In the genomic region with DNA sequence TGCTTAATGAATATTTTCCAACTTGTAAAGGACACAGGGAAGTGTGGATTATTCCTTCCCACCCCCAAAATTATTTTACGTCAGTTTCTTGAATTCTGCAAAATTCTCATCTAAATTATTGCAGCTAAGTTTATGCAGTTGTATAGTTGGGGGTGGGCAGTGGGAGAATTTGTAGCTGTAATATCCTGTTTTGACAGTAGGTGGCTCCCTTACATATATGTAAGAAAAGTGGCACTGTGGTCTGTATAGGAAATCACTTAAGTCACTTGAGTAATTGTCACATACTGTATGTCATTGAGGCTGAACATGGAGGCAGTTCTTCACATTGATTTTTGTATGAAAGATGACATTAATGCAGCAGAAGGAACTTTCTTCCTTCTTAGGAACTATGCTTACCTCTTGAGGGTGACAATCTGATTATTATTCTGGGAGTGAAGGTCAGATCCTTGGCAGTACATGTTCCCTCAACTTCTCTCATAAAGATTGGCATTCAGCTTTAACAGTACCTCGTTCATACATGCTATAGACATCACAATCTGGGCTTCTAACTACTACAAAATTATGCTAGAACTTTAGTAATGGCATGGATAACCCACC, we compare ENCODE assay signal across 7 cellular contexts.
DNase-seq lines count a peak whose midpoint lies in the region; TF ChIP-seq lines count a peak whose summit lies in the region.

No MANE protein-coding gene starts in this region.

- no peaks in the 10 kb centered on the region for H3K9me3 ChIP-seq in Loucy (ENCODE audit: insufficient read depth, low read depth, low read length)

- no peaks in the 10 kb centered on the region for H3K79me2 ChIP-seq in Loucy (ENCODE audit: insufficient read depth, low read length)

- no peak overlapping the region for H3K9ac ChIP-seq in Loucy (ENCODE audit: low read depth, low read length, poor library complexity, severe bottlenecking)

- DNase-seq in HCEC 1CT = peak; percentile 58
- DNase-seq in RKO (ENCODE audit: low spot score) = peak; percentile 81
- peak; percentile 73 for DNase-seq in astrocyte of the spinal cord (ENCODE audit: low read depth, low spot score)
- peak; percentile 45 for DNase-seq in iPS-NIHi11 (ENCODE audit: low spot score)
- peak; percentile 40 for DNase-seq in smooth muscle cell of the brain vasculature (ENCODE audit: low read depth, low spot score)

- H3K4me1 ChIP-seq in Loucy (ENCODE audit: insufficient read depth, low read length, poor library complexity, severe bottlenecking) = no peaks in the 10 kb centered on the region

- H3K27me3 ChIP-seq in Loucy (ENCODE audit: insufficient read depth, low read length, poor library complexity, severe bottlenecking) = no peaks in the 10 kb centered on the region

- H3K4me3 ChIP-seq in Loucy (ENCODE audit: low read length, poor library complexity, severe bottlenecking) (no peak overlapping the region), astrocyte of the spinal cord (ENCODE audit: low read depth, low read length) (no peak overlapping the region)

- H4K20me1 ChIP-seq in Loucy (ENCODE audit: insufficient read depth, low read length, poor library complexity, severe bottlenecking) = no peaks in the 10 kb centered on the region

- no peaks in the 10 kb centered on the region for H3F3A ChIP-seq in Loucy (ENCODE audit: low read depth)

- in situ Hi-C loops in astrocyte of the spinal cord (cut with HindIII; ENCODE audit: low sequenced_read_pairs) = no loop called here

- no peaks in the 10 kb centered on the region for H3K36me3 ChIP-seq in Loucy (ENCODE audit: insufficient read depth, low read length)

- H2AFZ ChIP-seq in Loucy (ENCODE audit: low read length) = no peak overlapping the region

- H3K4me2 ChIP-seq in Loucy (ENCODE audit: low read depth, low read length, poor library complexity, severe bottlenecking) = no peak overlapping the region

- TF ChIP-seq CTCF in GM12872 (IDR thresholded peaks at IDR 0.05; ENCODE audit: insufficient read depth, low read depth, low read length) (peak; percentile 60), Loucy (conservative IDR thresholded peaks at IDR 0.05; ENCODE audit: low read length) (peak; percentile 80), astrocyte of the spinal cord (IDR thresholded peaks at IDR 0.05; ENCODE audit: low read depth, low read length) (peak; percentile 60)

- H3K9me2 ChIP-seq in Loucy (replicated peaks; ENCODE audit: low read depth, low read length) = no peaks in the 10 kb centered on the region
